8 cellular contexts compared by ENCODE assay signal in the genomic region with DNA sequence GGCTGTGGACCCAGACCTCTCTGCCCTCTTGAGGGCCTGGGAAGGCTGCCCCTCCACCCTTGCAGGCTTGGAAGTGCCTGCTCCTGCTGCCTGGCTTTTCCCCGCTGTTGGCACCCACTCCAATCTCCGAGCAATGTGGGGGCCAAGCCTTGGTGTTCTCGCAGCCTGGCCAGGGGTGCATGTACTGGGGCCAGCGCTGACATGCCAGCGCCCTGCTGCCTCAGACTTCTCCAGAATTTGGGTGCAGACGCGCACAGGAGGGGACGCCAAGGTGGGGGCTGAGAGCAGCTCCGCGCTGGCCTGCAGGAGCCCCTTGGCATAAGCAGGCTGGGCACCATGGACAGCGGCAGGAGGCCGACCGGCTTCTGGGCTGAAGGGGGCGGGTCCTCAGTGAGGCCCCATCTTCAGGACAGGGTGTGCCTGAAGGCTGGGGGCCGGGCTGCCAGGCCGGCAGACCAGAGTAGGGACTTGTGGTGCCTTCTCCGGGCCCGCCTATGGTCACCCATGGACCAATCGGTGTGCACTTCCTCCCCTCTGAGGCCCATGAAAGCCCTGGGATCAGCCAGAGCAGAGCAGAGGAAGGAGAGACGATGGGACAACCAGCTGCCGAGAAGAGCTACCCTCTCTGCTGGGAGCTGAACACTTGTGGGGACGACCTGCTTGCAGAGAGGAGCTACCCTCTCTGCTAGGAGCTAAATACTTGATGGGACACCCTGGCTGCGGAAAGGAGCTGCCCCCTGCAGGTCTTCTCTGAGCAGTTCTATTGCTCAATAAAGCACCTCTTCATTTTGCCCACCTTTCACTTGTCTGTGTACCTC.
DNase-seq lines count a peak whose midpoint lies in the region; ATAC-seq and TF ChIP-seq lines count a peak whose summit lies in the region.

No MANE protein-coding gene starts in this region.

- H4K20me1 ChIP-seq in SK-N-SH (ENCODE audit: insufficient read depth): no peaks in the 10 kb centered on the region

- no peak overlapping the region for H3K4me2 ChIP-seq in SK-N-SH

- H3K79me2 ChIP-seq in SK-N-SH (ENCODE audit: insufficient read depth): no peaks in the 10 kb centered on the region

- no peak overlapping the region for H2AFZ ChIP-seq in SK-N-SH (ENCODE audit: low read depth)

- H3K36me3 ChIP-seq in SK-N-SH (replicated peaks in 1 of 2; ENCODE audit: control insufficient read depth in 1 of 2, insufficient read depth in 2 of 2, low read length in 1 of 2) (no peaks in the 10 kb centered on the region), left ventricle myocardium inferior (no peaks in the 10 kb centered on the region)

- H3K4me1 ChIP-seq in SK-N-SH (ENCODE audit: control insufficient read depth in 1 of 2, insufficient read depth in 2 of 2, low read depth in 1 of 2, low read length in 1 of 2): no peaks in the 10 kb centered on the region; a peak in 1 of 4 replicates
- no peaks in the 10 kb centered on the region for H3K4me1 ChIP-seq in left ventricle myocardium inferior

- no peaks in the 10 kb centered on the region for H3F3A ChIP-seq in SK-N-SH (replicated peaks; ENCODE audit: insufficient read depth)

- ATAC-seq in GM21367 (IDR thresholded peaks at IDR 0.05; ENCODE audit: unreplicated experiment): no peak
- no peak for ATAC-seq in GM21717 (IDR thresholded peaks at IDR 0.05; ENCODE audit: unreplicated experiment)
- no peak for ATAC-seq in activated CD4-positive, CD25-positive, alpha-beta regulatory T cell treated with anti-CD3 and anti-CD28 coated beads, Interleukin-2, amount 50 U/mL, for 24 hours

- peak; percentile 48 for TF ChIP-seq RAD21 in SK-N-SH (IDR thresholded peaks at IDR 0.05; ENCODE audit: low read length)

- no peak overlapping the region for H3K27ac ChIP-seq in SK-N-SH (ENCODE audit: low read depth in 2 of 2, low read length in 1 of 2)
- no peak overlapping the region for H3K27ac ChIP-seq in left ventricle myocardium inferior (replicated peaks)

- POLR2A ChIA-PET in SK-N-SH (lab: Yijun Ruan, JAX): no interaction called here

- H3K27me3 ChIP-seq in SK-N-SH (ENCODE audit: insufficient read depth): peaks cover 7% of the 10 kb centered on the region
- peaks cover 18% of the 10 kb centered on the region for H3K27me3 ChIP-seq in left ventricle myocardium inferior (ENCODE audit: low read depth)

- 5% methylated on average over 3 of the region's 23 CpGs for WGBS in SK-N-SH (ENCODE audit: low lambda C conversion rate)

- H3K9me3 ChIP-seq in SK-N-SH (no peaks in the 10 kb centered on the region), left ventricle myocardium inferior (replicated peaks) (no peaks in the 10 kb centered on the region)

- CTCF ChIA-PET in SK-N-SH (lab: Yijun Ruan, JAX): interaction anchor here (0.9 to 1.5 kb wide), 7 partner anchors 10 to 430 kb away, joined by 3 to 10 read pairs (median 3); a partner anchor contains a TSS

- intact Hi-C loops in left ventricle myocardium inferior (cut with micrococcal nuclease): no loop called here

- H3K9me2 ChIP-seq in SK-N-SH: no peaks in the 10 kb centered on the region

- peak; percentile 24 to 29 for DNase-seq in activated T-cell treated with anti-CD3 and anti-CD28 coated beads, Interleukin-2, amount 50 U/mL, for 48 hours
- no peak for DNase-seq in activated T-cell treated with anti-CD3 and anti-CD28 coated beads, Interleukin-2, amount 50 U/mL, for 1 hour
- DNase-seq in SK-N-SH (peak; percentile 74), left ventricle myocardium inferior (no peak), skeletal muscle cell (ENCODE audit: low read depth) (peak; percentile 2)

- peak overlapping the region in 1 of 2 experiments; percentile 7; a peak in 1 of 4 replicates for H3K4me3 ChIP-seq in SK-N-SH (ENCODE audit: low read depth in 2 of 2, low read length in 1 of 2)
- H3K4me3 ChIP-seq in left ventricle myocardium inferior: no peak overlapping the region
- no peak overlapping the region for H3K4me3 ChIP-seq in skeletal muscle cell (ENCODE audit: low read depth, low read length)

- TF ChIP-seq CTCF in SK-N-SH (IDR thresholded peaks at IDR 0.05): peak; percentile 32; the same call in 1 of the 2 replicates
- peak; percentile 14 for TF ChIP-seq CTCF in left ventricle myocardium inferior (IDR thresholded peaks at IDR 0.05; ENCODE audit: borderline replicate concordance)

- no peak overlapping the region for H3K9ac ChIP-seq in SK-N-SH

- TF ChIP-seq EP300 in SK-N-SH (IDR thresholded peaks at IDR 0.05; ENCODE audit: borderline replicate concordance in 1 of 2, low read depth in 1 of 2, low read length in 1 of 2): no peak

TF ChIP-seq in SK-N-SH, 30 proteins besides CTCF, POLR2A, EP300 and RAD21:
- peak; percentile 33 for TF ChIP-seq SMC3 (IDR thresholded peaks at IDR 0.05; ENCODE audit: low read depth, low read length)
- TF ChIP-seq, protein P1, sequence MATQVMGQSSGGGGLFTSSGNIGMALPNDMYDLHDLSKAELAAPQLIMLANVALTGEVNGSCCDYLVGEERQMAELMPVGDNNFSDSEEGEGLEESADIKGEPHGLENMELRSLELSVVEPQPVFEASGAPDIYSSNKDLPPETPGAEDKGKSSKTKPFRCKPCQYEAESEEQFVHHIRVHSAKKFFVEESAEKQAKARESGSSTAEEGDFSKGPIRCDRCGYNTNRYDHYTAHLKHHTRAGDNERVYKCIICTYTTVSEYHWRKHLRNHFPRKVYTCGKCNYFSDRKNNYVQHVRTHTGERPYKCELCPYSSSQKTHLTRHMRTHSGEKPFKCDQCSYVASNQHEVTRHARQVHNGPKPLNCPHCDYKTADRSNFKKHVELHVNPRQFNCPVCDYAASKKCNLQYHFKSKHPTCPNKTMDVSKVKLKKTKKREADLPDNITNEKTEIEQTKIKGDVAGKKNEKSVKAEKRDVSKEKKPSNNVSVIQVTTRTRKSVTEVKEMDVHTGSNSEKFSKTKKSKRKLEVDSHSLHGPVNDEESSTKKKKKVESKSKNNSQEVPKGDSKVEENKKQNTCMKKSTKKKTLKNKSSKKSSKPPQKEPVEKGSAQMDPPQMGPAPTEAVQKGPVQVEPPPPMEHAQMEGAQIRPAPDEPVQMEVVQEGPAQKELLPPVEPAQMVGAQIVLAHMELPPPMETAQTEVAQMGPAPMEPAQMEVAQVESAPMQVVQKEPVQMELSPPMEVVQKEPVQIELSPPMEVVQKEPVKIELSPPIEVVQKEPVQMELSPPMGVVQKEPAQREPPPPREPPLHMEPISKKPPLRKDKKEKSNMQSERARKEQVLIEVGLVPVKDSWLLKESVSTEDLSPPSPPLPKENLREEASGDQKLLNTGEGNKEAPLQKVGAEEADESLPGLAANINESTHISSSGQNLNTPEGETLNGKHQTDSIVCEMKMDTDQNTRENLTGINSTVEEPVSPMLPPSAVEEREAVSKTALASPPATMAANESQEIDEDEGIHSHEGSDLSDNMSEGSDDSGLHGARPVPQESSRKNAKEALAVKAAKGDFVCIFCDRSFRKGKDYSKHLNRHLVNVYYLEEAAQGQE (IDR thresholded peaks at IDR 0.05; ENCODE audit: low read depth, low read length): peak; percentile 96
- no peak for TF ChIP-seq NFIC (IDR thresholded peaks at IDR 0.05; ENCODE audit: borderline replicate concordance)

Comparison
In these comparisons a context has a peak if more than half of its experiments do, and no peak if none do; other contexts are left out.
1. DNase-seq: peak in activated T-cell treated with anti-CD3 and anti-CD28 coated beads, Interleukin-2, amount 50 U/mL, for 48 hours (2 of 2), SK-N-SH (single experiment) and skeletal muscle cell (single experiment); none in activated T-cell treated with anti-CD3 and anti-CD28 coated beads, Interleukin-2, amount 50 U/mL, for 1 hour (single experiment) and left ventricle myocardium inferior (single experiment).